Comparison of ENCODE assay signal across 24 cellular contexts in genomic region chr10:130326954-130327353, GRCh38.
DNase-seq lines count a peak whose midpoint lies in the region; ATAC-seq and TF ChIP-seq lines count a peak whose summit lies in the region.
"Had no signal": no experiment of that assay in that cellular context is flagged by ENCODE, and none has a peak within 500 bp of the region (broad histone marks: within the 10 kb centered on the region; RNA-seq: fewer than 3 reads in every experiment).

No MANE protein-coding gene starts in this region.

- DNase-seq in G401 (ENCODE audit: low spot score) (peak; percentile 7), WERI-Rb-1 (peak; percentile 19), mesenteric fat pad (ENCODE audit: low spot score) (peak; percentile 71), prostate gland (ENCODE audit: low spot score) (peak; percentile 1), cortex of kidney (lab: John Stamatoyannopoulos, UW) (no peak), NCI-H226 (no peak)
- DNase-seq: 8988T; ACHN; BE2C; C1 segment of cervical spinal cord; CD4-positive, alpha-beta memory T cell; CD4-positive, CD25-positive, alpha-beta regulatory T cell; CD8-positive, alpha-beta memory T cell; COR-L47; DMS 273 treated with DMSO at 0.1 percent for 48 hours; DMS153; DMS53; DMS79; DND-41; EL; GF-D8 had no signal

- no peak for TF ChIP-seq POLR2A in prostate gland (IDR thresholded peaks at IDR 0.05)

- no peak for ATAC-seq in HG03025 (IDR thresholded peaks at IDR 0.05; ENCODE audit: low FRiP score, unreplicated experiment)
- no peak for ATAC-seq in HG03439 (IDR thresholded peaks at IDR 0.05; ENCODE audit: unreplicated experiment)

- no peaks in the 10 kb centered on the region for H3K4me1 ChIP-seq in prostate gland (replicated peaks)
- H3K4me1 ChIP-seq: BE2C, BLaER1 had no signal

- in situ Hi-C loops in G401 (cut with HindIII; ENCODE audit: low sequenced_read_pairs), result no loop called here

- intact Hi-C loops in prostate gland (cut with DNase I), result no loop called here

- H3K4me3 ChIP-seq in WERI-Rb-1 (ENCODE audit: low read depth, low read length), result no peak overlapping the region
- H3K4me3 ChIP-seq in prostate gland, result no peak overlapping the region
- H3K4me3 ChIP-seq: BLaER1 had no signal

- H3K36me3 ChIP-seq in WERI-Rb-1, result no peaks in the 10 kb centered on the region
- no peaks in the 10 kb centered on the region for H3K36me3 ChIP-seq in prostate gland
- H3K36me3 ChIP-seq: BE2C, BLaER1 had no signal

- H3K27me3 ChIP-seq in WERI-Rb-1 (ENCODE audit: insufficient read depth, low read depth, severe bottlenecking), result no peaks in the 10 kb centered on the region
- no peaks in the 10 kb centered on the region for H3K27me3 ChIP-seq in prostate gland (replicated peaks; ENCODE audit: insufficient read depth)
- H3K27me3 ChIP-seq: BE2C, BLaER1 had no signal

- no peak for TF ChIP-seq CTCF in WERI-Rb-1 (IDR thresholded peaks at IDR 0.05; ENCODE audit: low read depth, low read length)
- TF ChIP-seq CTCF in prostate gland (IDR thresholded peaks at IDR 0.05), result no peak

- H3K27ac ChIP-seq in WERI-Rb-1 (no peak overlapping the region), prostate gland (no peak overlapping the region)
- H3K27ac ChIP-seq: BLaER1 had no signal

- 88% methylated on average over 7 of the region's 7 CpGs for WGBS in prostate gland

- H3K9me3 ChIP-seq in WERI-Rb-1 (ENCODE audit: severe bottlenecking) (peaks cover 2% of the 10 kb centered on the region), prostate gland (no peaks in the 10 kb centered on the region)
- H3K9me3 ChIP-seq: BE2C had no signal

Comparison
In these comparisons a context has a peak if more than half of its experiments do, and no peak if none do; other contexts are left out.
1. DNase-seq: peak in G401 (single experiment), WERI-Rb-1 (single experiment), mesenteric fat pad (single experiment) and prostate gland (single experiment); none in cortex of kidney (single experiment) and NCI-H226 (single experiment).